Comparison of ENCODE assay signal across 21 cellular contexts in genomic region chr14:39396448-39396847, GRCh38. TPM values are rescaled to one million over a fixed set of nuclear protein-coding genes. Genes with fewer than 3 reads are reported as not detected.
DNase-seq lines count a peak whose midpoint lies in the region; ATAC-seq and TF ChIP-seq lines count a peak whose summit lies in the region.
"Had no signal": no experiment of that assay in that cellular context is flagged by ENCODE, and none has a peak within 500 bp of the region (broad histone marks: within the 10 kb centered on the region; RNA-seq: fewer than 3 reads in every experiment).

No MANE protein-coding gene starts in this region.

- no peak overlapping the region for H2BK5ac ChIP-seq in IMR-90 (ENCODE audit: low read depth, low read length, poor library complexity, severe bottlenecking)

- no peak overlapping the region for H2AK9ac ChIP-seq in IMR-90 (replicated peaks; ENCODE audit: low read depth, low read length, poor library complexity)

- intact Hi-C loops in IMR-90 (cut with micrococcal nuclease), result no loop called here
- intact Hi-C loops in dorsolateral prefrontal cortex (cut with DNase I), result no loop called here

- no peak overlapping the region for H4K5ac ChIP-seq in IMR-90 (ENCODE audit: low read depth, low read length)

- H3K56ac ChIP-seq in IMR-90 (ENCODE audit: extremely low read depth, insufficient read depth, low read length), result no peak overlapping the region

- peaks cover 5% of the 10 kb centered on the region for H3K9me1 ChIP-seq in IMR-90 (ENCODE audit: insufficient read depth, low read length)

- H3K4me1 ChIP-seq in IMR-90 (ENCODE audit: control insufficient read depth, insufficient read depth, low read length), result peaks cover 1% of the 10 kb centered on the region; the same call in 1 of the 2 replicates
- H3K4me1 ChIP-seq: upper lobe of left lung had no signal

- H3K9me3 Mint-ChIP-seq in endothelial cell (ENCODE audit: unreplicated experiment), result no peaks in the 10 kb centered on the region
- H3K9me3 Mint-ChIP-seq: endodermal cell; T-helper 1 cell treated with Interleukin-12 subunit alpha and Interleukin-12 subunit beta and Interleukin-4 antibody, amounts not matched to agents 30 μg/mL and 1 μg/mL, for 36 hours had no signal

- no peak overlapping the region for H3K14ac ChIP-seq in IMR-90 (replicated peaks; ENCODE audit: low read depth, low read length)

- dilution Hi-C loops in IMR-90 (cut with HindIII; ENCODE audit: low sequenced_read_pairs, unreplicated experiment), result no loop called here

- no peak overlapping the region for H2AK5ac ChIP-seq in IMR-90 (ENCODE audit: low read depth, low read length)

- BruUV-seq in IMR-90 (replicated peaks; lab: Mats Ljungman, UMichigan), result no TSS peak

- H3K9ac ChIP-seq in IMR-90 (ENCODE audit: low read depth, low read length), result no peak overlapping the region

- POLR2A ChIA-PET in IMR-90 (lab: Charles Lee; ENCODE audit: unreplicated experiment), result no interaction called here

- no peak overlapping the region for H2AFZ ChIP-seq in IMR-90 (replicated peaks; ENCODE audit: low read length, poor library complexity)
- H2AFZ ChIP-seq: PC-9 had no signal

- no peak overlapping the region for H3K4me3 Mint-ChIP-seq in endothelial cell (ENCODE audit: unreplicated experiment)
- H3K4me3 Mint-ChIP-seq: endodermal cell; T-helper 1 cell treated with Interleukin-12 subunit alpha and Interleukin-12 subunit beta and Interleukin-4 antibody, amounts not matched to agents 30 μg/mL and 1 μg/mL, for 36 hours had no signal

- no peak overlapping the region for H3K4me2 ChIP-seq in IMR-90 (ENCODE audit: low read depth, low read length)
- H3K4me2 ChIP-seq: PC-9 had no signal

- TF ChIP-seq CTCF in IMR-90 (conservative IDR thresholded peaks at IDR 0.05; ENCODE audit: low read depth, low read length) (no peak), fibroblast of the aortic adventitia (IDR thresholded peaks at IDR 0.05; ENCODE audit: insufficient read depth, low read length) (no peak), endothelial cell (IDR thresholded peaks at IDR 0.05; ENCODE audit: unreplicated experiment) (no peak), dorsolateral prefrontal cortex (IDR thresholded peaks at IDR 0.05 in 54 of 56, conservative IDR thresholded peaks at IDR 0.05 in 2 of 56; ENCODE audit: low read depth in 1 of 56, partially characterized antibody in 56 of 56) (no peak)

- H3K27ac Mint-ChIP-seq in endothelial cell (ENCODE audit: unreplicated experiment), result no peak overlapping the region
- H3K27ac Mint-ChIP-seq: endodermal cell; T-helper 1 cell treated with Interleukin-12 subunit alpha and Interleukin-12 subunit beta and Interleukin-4 antibody, amounts not matched to agents 30 μg/mL and 1 μg/mL, for 36 hours had no signal

- H3K27me3 ChIP-seq in IMR-90 (ENCODE audit: control insufficient read depth, insufficient read depth, low read length) (no peaks in the 10 kb centered on the region), dorsolateral prefrontal cortex (no peaks in the 10 kb centered on the region)
- H3K27me3 ChIP-seq: upper lobe of left lung had no signal

- in situ Hi-C loops in IMR-90 (cut with MboI; ENCODE audit: low sequenced_read_pairs), result no loop called here

- peaks cover 9% of the 10 kb centered on the region for H3K36me3 Mint-ChIP-seq in endothelial cell (ENCODE audit: low read depth, unreplicated experiment)

- H2BK15ac ChIP-seq in IMR-90 (ENCODE audit: low read depth, low read length), result no peak overlapping the region

- no peak overlapping the region for H4K91ac ChIP-seq in IMR-90 (ENCODE audit: insufficient read depth, low read depth, low read length)

- H4K20me1 ChIP-seq in IMR-90 (ENCODE audit: insufficient read depth, low read length), result no peaks in the 10 kb centered on the region

- CTCF ChIA-PET in IMR-90 (lab: Yijun Ruan, JAX), result interaction anchor here (0.7 kb wide), 1 partner anchor 30 kb away, joined by 3 read pairs; no protein-coding TSS in a partner anchor

- no peak overlapping the region for H2BK120ac ChIP-seq in IMR-90 (ENCODE audit: low read depth, low read length)

- no peak overlapping the region for H3K23ac ChIP-seq in IMR-90 (ENCODE audit: low read depth, low read length)

- no peaks in the 10 kb centered on the region for H3K4me1 Mint-ChIP-seq in endothelial cell (ENCODE audit: unreplicated experiment)
- H3K4me1 Mint-ChIP-seq: endodermal cell had no signal

- ATAC-seq in IMR-90 (ENCODE audit: low read depth), result peak; percentile 40; the same call in 1 of the 2 replicates
- ATAC-seq in GM21360 (IDR thresholded peaks at IDR 0.05; ENCODE audit: unreplicated experiment), result no peak

- no peak overlapping the region for H4K8ac ChIP-seq in IMR-90 (ENCODE audit: low read depth in 2 of 2, low read length in 2 of 2)

- no peak overlapping the region for H3K18ac ChIP-seq in IMR-90 (ENCODE audit: low read depth, low read length)

- peaks cover 12% of the 10 kb centered on the region for H3K36me3 ChIP-seq in IMR-90 (ENCODE audit: control insufficient read depth, insufficient read depth, low read length)

- peak; percentile 7 for DNase-seq in EH (ENCODE audit: low read depth)
- peak; percentile 54 for DNase-seq in IMR-90
- peak; percentile 63 for DNase-seq in amniotic epithelial cell (ENCODE audit: low read depth)
- DNase-seq in fibroblast of the aortic adventitia (ENCODE audit: low read depth), result peak; percentile 30
- no peak for DNase-seq in endothelial cell (ENCODE audit: low spot score)
- no peak for DNase-seq in NK-92 (lab: John Stamatoyannopoulos, UW; ENCODE audit: unreplicated experiment)
- DNase-seq in dorsolateral prefrontal cortex, result no peak
- DNase-seq: activated CD4-positive, alpha-beta T cell treated with anti-CD3 and anti-CD28 coated beads, Interleukin-2, amount 50 U/mL, for 4 hours; activated naive CD4-positive, alpha-beta T cell; AML-193; DMS79; NCI-H1694; NCI-H2227 treated with DMSO at 0.1 percent for 48 hours; NCI-H82; nucleus accumbens; PC-9; retina; upper lobe of left lung had no signal

- H3K27me3 Mint-ChIP-seq in endothelial cell (ENCODE audit: unreplicated experiment), result no peaks in the 10 kb centered on the region

- H3K27ac ChIP-seq in IMR-90 (ENCODE audit: insufficient read depth, low read length) (no peak overlapping the region), dorsolateral prefrontal cortex (peak overlapping the region in 1 of 59 donors; percentile 7)
- H3K27ac ChIP-seq: PC-9, upper lobe of left lung had no signal

- TF ChIP-seq POLR2A in IMR-90 (IDR thresholded peaks at IDR 0.05; ENCODE audit: low read depth, low read length), result no peak

- H3K4me3 ChIP-seq in IMR-90 (ENCODE audit: insufficient read depth, low read depth, low read length), result no peak overlapping the region
- no peak overlapping the region for H3K4me3 ChIP-seq in fibroblast of the aortic adventitia (ENCODE audit: low read depth, low read length)
- H3K4me3 ChIP-seq in dorsolateral prefrontal cortex, result no peak overlapping the region
- H3K4me3 ChIP-seq: PC-9, upper lobe of left lung had no signal

- TF ChIP-seq RAD21 in IMR-90 (IDR thresholded peaks at IDR 0.05; ENCODE audit: low read length), result no peak

- H3K9me3 ChIP-seq in IMR-90 (ENCODE audit: control insufficient read depth, insufficient read depth, low read length), result no peaks in the 10 kb centered on the region
- H3K9me3 ChIP-seq: upper lobe of left lung had no signal

- H3K4ac ChIP-seq in IMR-90 (ENCODE audit: low read depth, low read length), result no peak overlapping the region

- H2BK20ac ChIP-seq in IMR-90 (ENCODE audit: low read depth, low read length), result no peak overlapping the region

- peaks cover 4 to 5% of the 10 kb centered on the region in 2 experiments; a peak in 2 of 4 replicates for H3K79me1 ChIP-seq in IMR-90 (ENCODE audit: low read depth in 1 of 2, low read length in 2 of 2)

TF ChIP-seq in IMR-90, 13 proteins besides CTCF, POLR2A, EP300 and RAD21:
- no peak for TF ChIP-seq MAFK (IDR thresholded peaks at IDR 0.05; ENCODE audit: low read depth, low read length)
- no peak for TF ChIP-seq CEBPB (IDR thresholded peaks at IDR 0.05; ENCODE audit: low read depth, low read length)
- TF ChIP-seq RFX5 (IDR thresholded peaks at IDR 0.05; ENCODE audit: low read depth, low read length), result no peak
- no peak for TF ChIP-seq MAZ (IDR thresholded peaks at IDR 0.05; ENCODE audit: borderline replicate concordance, low read depth, low read length)
- no peak for TF ChIP-seq FOS (IDR thresholded peaks at IDR 0.05; ENCODE audit: low read depth, low read length)
- TF ChIP-seq USF2 (IDR thresholded peaks at IDR 0.05; ENCODE audit: low read depth, low read length), result no peak
- no peak for TF ChIP-seq NFE2L2 (IDR thresholded peaks at IDR 0.05; ENCODE audit: low read depth, low read length)
- no peak for TF ChIP-seq MXI1 (IDR thresholded peaks at IDR 0.05; ENCODE audit: borderline replicate concordance, low read depth, low read length)

RNA-seq across cellular contexts. Expression of gene FBXO33, which starts 35.8 kb away (rescaled TPM):
- total RNA-seq in IMR-90 (2012; rRNA removed), result 10.0 and 16.1 TPM in 2 replicates
- polyA plus RNA-seq in IMR-90 (2012; rRNA removed), result 6.1 and 7.6 TPM in 2 replicates
- 2.7 and 3.2 TPM in 2 replicates for polyA plus RNA-seq in IMR-90 (2012; cell fraction: cytosol; rRNA removed)
- 2.3 and 7.4 TPM in 2 replicates for polyA plus RNA-seq in IMR-90 (2012; cell fraction: nucleus; rRNA removed; ENCODE audit: low replicate concordance)
- total RNA-seq in fibroblast of the aortic adventitia (ENCODE audit: low replicate concordance), result 14.6 and 17.5 TPM in 2 replicates
- 11.9 TPM for total RNA-seq in endothelial cell (ENCODE audit: unreplicated experiment)
- total RNA-seq in dorsolateral prefrontal cortex, result 10 to 100 TPM; 13.8 to 42.2 (median 27.4) TPM

Comparison
In these comparisons a context has a peak if more than half of its experiments do, and no peak if none do; other contexts are left out.
1. DNase-seq: peak in EH (single experiment), IMR-90 (single experiment), amniotic epithelial cell (single experiment) and fibroblast of the aortic adventitia (single experiment); none in endothelial cell (single experiment), NK-92 (single experiment) and dorsolateral prefrontal cortex (0 of 10).